14 cellular contexts compared by ENCODE assay signal in genomic region chr20:25188218-25188617, GRCh38. TPM values are rescaled to one million over a fixed set of nuclear protein-coding genes. Genes with fewer than 3 reads are reported as not detected.
DNase-seq lines count a peak whose midpoint lies in the region; ATAC-seq and TF ChIP-seq lines count a peak whose summit lies in the region.
"Had no signal": no experiment of that assay in that cellular context is flagged by ENCODE, and none has a peak within 500 bp of the region (broad histone marks: within the 10 kb centered on the region; RNA-seq: fewer than 3 reads in every experiment).

No MANE protein-coding gene starts in this region.

- H2AFZ ChIP-seq in hepatocyte = no peak overlapping the region

- H3K4me1 ChIP-seq in cardiac muscle cell (ENCODE audit: low read depth) (peaks cover 53% of the 10 kb centered on the region), hepatocyte (ENCODE audit: insufficient read depth) (peaks cover 13% of the 10 kb centered on the region)
- H3K4me1 ChIP-seq: A549, BE2C had no signal

- no peaks in the 10 kb centered on the region for H3K79me2 ChIP-seq in hepatocyte

- H3K4me3 ChIP-seq in cardiac muscle cell (no peak overlapping the region), hepatocyte (no peak overlapping the region)
- H3K4me3 ChIP-seq: A549 had no signal

- no peaks in the 10 kb centered on the region for H3K9me2 ChIP-seq in hepatocyte (replicated peaks; ENCODE audit: insufficient read depth)

- no peaks in the 10 kb centered on the region for H4K20me1 ChIP-seq in hepatocyte (ENCODE audit: insufficient read depth, poor library complexity, severe bottlenecking)

- TF ChIP-seq CTCF in cardiac muscle cell (IDR thresholded peaks at IDR 0.05; ENCODE audit: low read depth, low read length) (no peak), hepatocyte (IDR thresholded peaks at IDR 0.05; ENCODE audit: poor library complexity) (no peak)

- intact Hi-C loops in Right ventricle myocardium inferior (cut with DNase I) (no loop called here), Right ventricle myocardium superior (cut with DNase I) (loop anchor here (5.0 kb wide), 1 partner anchor 209 kb away; no protein-coding TSS in a partner anchor)

- ATAC-seq in Right ventricle myocardium inferior (no peak), Right ventricle myocardium superior (ENCODE audit: poor library complexity) (no peak)
- ATAC-seq: A549 had no signal

- H3K9me3 ChIP-seq in cardiac muscle cell (ENCODE audit: low read depth) (no peaks in the 10 kb centered on the region), hepatocyte (ENCODE audit: low read depth) (no peaks in the 10 kb centered on the region)

- DNase-seq in cardiac muscle cell (ENCODE audit: low read depth in 1 of 2, low spot score in 1 of 2) = peak in 1 of 2 donors; percentile 76
- DNase-seq in Right ventricle myocardium inferior (ENCODE audit: missing footprints) = no peak
- DNase-seq in OCI-M1 (lab: John Stamatoyannopoulos, UW) = peak; percentile 37
- DNase-seq in hepatocyte (ENCODE audit: low spot score) = no peak
- no peak for DNase-seq in NCI-H524 treated with DMSO at 0.1 percent for 48 hours (lab: John Stamatoyannopoulos, UW)
- DNase-seq in T-helper 2 cell = no peak
- no peak for DNase-seq in Right ventricle myocardium superior
- DNase-seq: BE2C; CD4-positive, alpha-beta memory T cell; DMS153; HCEC 1CT; IMR-90 had no signal

- 0% methylated on average over 1 of the region's 1 CpG for WGBS in hepatocyte (ENCODE audit: low lambda C conversion rate, missing lambda C conversion rate)

- H3K27ac ChIP-seq in cardiac muscle cell (peak overlapping the region; percentile 88), hepatocyte (no peak overlapping the region)
- H3K27ac ChIP-seq: A549, C4-2B had no signal

- no peaks in the 10 kb centered on the region for H3K27me3 ChIP-seq in cardiac muscle cell
- H3K27me3 ChIP-seq in hepatocyte = no peaks in the 10 kb centered on the region

- H3K4me2 ChIP-seq in hepatocyte = peak overlapping the region; percentile 5
- H3K4me2 ChIP-seq: A549 had no signal

- H3K36me3 ChIP-seq in cardiac muscle cell (no peaks in the 10 kb centered on the region), hepatocyte (replicated peaks; ENCODE audit: insufficient read depth, low read depth) (no peaks in the 10 kb centered on the region)
- H3K36me3 ChIP-seq: BE2C had no signal

RNA-seq across cellular contexts. Expression of gene ENTPD6, which starts 7.3 kb away (rescaled TPM):
- total RNA-seq in cardiac muscle cell = 107 and 110 TPM in 2 replicates
- 95.7 and 107 TPM in 2 replicates for polyA plus RNA-seq in cardiac muscle cell
- total RNA-seq in Right ventricle myocardium inferior = 132 TPM
- 58.1 and 80.4 TPM in 2 replicates for total RNA-seq in hepatocyte
- 87.1 and 92.0 TPM in 2 replicates for polyA plus RNA-seq in hepatocyte
- 118 TPM for total RNA-seq in Right ventricle myocardium superior

RNA-seq across cellular contexts. Expression of gene PYGB, which starts 59.7 kb away (rescaled TPM):
- 243 and 268 TPM in 2 replicates for total RNA-seq in cardiac muscle cell
- 178 and 192 TPM in 2 replicates for polyA plus RNA-seq in cardiac muscle cell
- total RNA-seq in Right ventricle myocardium inferior = 174 TPM
- 52.0 and 61.1 TPM in 2 replicates for total RNA-seq in hepatocyte
- polyA plus RNA-seq in hepatocyte = 35.0 and 45.3 TPM in 2 replicates
- total RNA-seq in Right ventricle myocardium superior = 170 TPM
